ENCODE assay signal across 2 cellular contexts in genomic region chr12:92289611-92290010, GRCh38.
TF ChIP-seq lines count a peak whose summit lies in the region.

No MANE protein-coding gene starts in this region.

TF ChIP-seq in SK-N-SH, 30 proteins besides CTCF, POLR2A, EP300 and RAD21:
- TF ChIP-seq IRF3 (IDR thresholded peaks at IDR 0.05; ENCODE audit: low read depth, low read length) (no peak), TCF12 (IDR thresholded peaks at IDR 0.05) (no peak), NRF1 (IDR thresholded peaks at IDR 0.05; ENCODE audit: low read depth, low read length) (no peak), USF2 (IDR thresholded peaks at IDR 0.05; ENCODE audit: borderline replicate concordance, low read depth, low read length) (no peak), MXI1 (IDR thresholded peaks at IDR 0.05; ENCODE audit: low read depth, low read length) (no peak), REST (IDR thresholded peaks at IDR 0.05; ENCODE audit: low read depth, low read length) (no peak), JUND (IDR thresholded peaks at IDR 0.05) (no peak), FOXM1 (IDR thresholded peaks at IDR 0.05; ENCODE audit: low read depth) (no peak), TEAD4 (IDR thresholded peaks at IDR 0.05; ENCODE audit: borderline replicate concordance, insufficient read depth) (no peak)
- TF ChIP-seq, protein P1, sequence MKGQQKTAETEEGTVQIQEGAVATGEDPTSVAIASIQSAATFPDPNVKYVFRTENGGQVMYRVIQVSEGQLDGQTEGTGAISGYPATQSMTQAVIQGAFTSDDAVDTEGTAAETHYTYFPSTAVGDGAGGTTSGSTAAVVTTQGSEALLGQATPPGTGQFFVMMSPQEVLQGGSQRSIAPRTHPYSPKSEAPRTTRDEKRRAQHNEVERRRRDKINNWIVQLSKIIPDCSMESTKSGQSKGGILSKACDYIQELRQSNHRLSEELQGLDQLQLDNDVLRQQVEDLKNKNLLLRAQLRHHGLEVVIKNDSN (IDR thresholded peaks at IDR 0.05; ENCODE audit: borderline replicate concordance, low read depth) = no peak

TF ChIP-seq in HepG2, 621 proteins besides CTCF, POLR2A, EP300 and RAD21:
- TF ChIP-seq TBP (CRISPR knock-in tag; IDR thresholded peaks at IDR 0.05) (no peak), ZNF781 (CRISPR knock-in tag; IDR thresholded peaks at IDR 0.05; ENCODE audit: borderline replicate concordance, not compliant biosample characterization) (no peak), ZFP36 (IDR thresholded peaks at IDR 0.05; ENCODE audit: borderline replicate concordance, low read depth, low read length, partially characterized antibody) (no peak), MTA1 (CRISPR knock-in tag; IDR thresholded peaks at IDR 0.05; ENCODE audit: borderline replicate concordance) (no peak), ZNF740 (CRISPR knock-in tag; IDR thresholded peaks at IDR 0.05) (no peak)
- TF ChIP-seq, protein P2, sequence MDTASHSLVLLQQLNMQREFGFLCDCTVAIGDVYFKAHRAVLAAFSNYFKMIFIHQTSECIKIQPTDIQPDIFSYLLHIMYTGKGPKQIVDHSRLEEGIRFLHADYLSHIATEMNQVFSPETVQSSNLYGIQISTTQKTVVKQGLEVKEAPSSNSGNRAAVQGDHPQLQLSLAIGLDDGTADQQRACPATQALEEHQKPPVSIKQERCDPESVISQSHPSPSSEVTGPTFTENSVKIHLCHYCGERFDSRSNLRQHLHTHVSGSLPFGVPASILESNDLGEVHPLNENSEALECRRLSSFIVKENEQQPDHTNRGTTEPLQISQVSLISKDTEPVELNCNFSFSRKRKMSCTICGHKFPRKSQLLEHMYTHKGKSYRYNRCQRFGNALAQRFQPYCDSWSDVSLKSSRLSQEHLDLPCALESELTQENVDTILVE (CRISPR knock-in tag; IDR thresholded peaks at IDR 0.05) = no peak
TF ChIP-seq in HepG2: peak in this region for 0.
